11 cellular contexts compared by ENCODE assay signal in genomic region chr2:105798595-105798994, GRCh38. TPM values are rescaled to one million over a fixed set of nuclear protein-coding genes. Genes with fewer than 3 reads are reported as not detected.
A peak's percentile ranks its signal among the peaks of the same experiment; 100 is the strongest.
DNase-seq lines count a peak whose midpoint lies in the region; ATAC-seq and TF ChIP-seq lines count a peak whose summit lies in the region.
"Had no signal": no experiment of that assay in that cellular context is flagged by ENCODE, and none has a peak within 500 bp of the region (broad histone marks: within the 10 kb centered on the region; RNA-seq: fewer than 3 reads in every experiment).

No MANE protein-coding gene starts in this region.

- peak; percentile 27 for ATAC-seq in GM21529 (IDR thresholded peaks at IDR 0.05; ENCODE audit: unreplicated experiment)
- no peak for ATAC-seq in foreskin keratinocyte
- no peak for ATAC-seq in GM18519 (IDR thresholded peaks at IDR 0.05; ENCODE audit: low FRiP score, unreplicated experiment)
- ATAC-seq in GM19467 (IDR thresholded peaks at IDR 0.05; ENCODE audit: unreplicated experiment), result no peak
- ATAC-seq: heart right ventricle had no signal

- H3K27me3 ChIP-seq in Peyer's patch (no peaks in the 10 kb centered on the region), foreskin keratinocyte (no peaks in the 10 kb centered on the region)
- H3K27me3 ChIP-seq: heart right ventricle had no signal

- no peaks in the 10 kb centered on the region for H3K9me3 ChIP-seq in Peyer's patch
- H3K9me3 ChIP-seq: heart right ventricle had no signal

- TF ChIP-seq CTCF in CD14-positive monocyte (IDR thresholded peaks at IDR 0.05), result no peak
- no peak for TF ChIP-seq CTCF in Peyer's patch (IDR thresholded peaks at IDR 0.05)
- no peak for TF ChIP-seq CTCF in foreskin keratinocyte (conservative IDR thresholded peaks at IDR 0.05)
- no peak for TF ChIP-seq CTCF in GM10266 (IDR thresholded peaks at IDR 0.05; ENCODE audit: control insufficient read depth, insufficient read depth, low read depth, missing control alignments)

- H3K27ac ChIP-seq in Peyer's patch (peak overlapping the region; percentile 56 to 86 (median 72)), foreskin keratinocyte (peak overlapping the region; percentile 59)

- H3K27ac Mint-ChIP-seq in CD14-positive monocyte, result peak overlapping the region in 5 of 7 donors; percentile 5 to 98 (median 64)

- TF ChIP-seq POLR2A in Peyer's patch (IDR thresholded peaks at IDR 0.05), result no peak

- H3K36me3 Mint-ChIP-seq in CD14-positive monocyte, result peaks cover 9 to 11% of the 10 kb centered on the region in 2 donors

- H3K4me1 ChIP-seq in Peyer's patch (peaks cover 6 to 90% (median 43%) of the 10 kb centered on the region in 4 donors), foreskin keratinocyte (peaks cover 48% of the 10 kb centered on the region)

- H3K4me3 Mint-ChIP-seq in CD14-positive monocyte, result no peak overlapping the region

- H3K27me3 Mint-ChIP-seq in CD14-positive monocyte (ENCODE audit: low read depth in 3 of 3), result no peaks in the 10 kb centered on the region
- H3K27me3 Mint-ChIP-seq: brain had no signal

- no peaks in the 10 kb centered on the region for H3K36me3 ChIP-seq in Peyer's patch
- H3K36me3 ChIP-seq: heart right ventricle had no signal

- H3K9me3 Mint-ChIP-seq in CD14-positive monocyte, result peaks cover 0 to 2% (median 0%) of the 10 kb centered on the region in 7 donors

- H3K4me1 Mint-ChIP-seq in CD14-positive monocyte, result peaks cover 87% of the 10 kb centered on the region

- H3K4me3 ChIP-seq in Peyer's patch, result no peak overlapping the region
- H3K4me3 ChIP-seq: heart right ventricle had no signal

- DNase-seq in CD14-positive monocyte (ENCODE audit: low spot score) (no peak), Peyer's patch (peak in 2 of 3 donors; percentile 57 to 80), foreskin keratinocyte (no peak), GM10266 (ENCODE audit: extremely low spot score) (no peak), NCI-H446 treated with DMSO at 0.1 percent for 48 hours (lab: John Stamatoyannopoulos, UW) (no peak)
- DNase-seq: COR-L47, heart right ventricle had no signal

- intact Hi-C loops in CD14-positive monocyte (cut with micrococcal nuclease), result loop anchor here in 1 of 2 donors (5.0 kb wide), 1 partner anchor 56 kb away; the partner anchor contains the start of gene NCK2

RNA-seq across cellular contexts. Expression of gene NCK2, which starts 53.9 kb away (rescaled TPM):
- polyA plus RNA-seq in CD14-positive monocyte (1 to 10 TPM; 2.5 to 7.6 TPM), foreskin keratinocyte (32.0 and 44.1 TPM in 2 replicates)
- total RNA-seq in Peyer's patch (10 to 100 TPM; 58.6 to 94.5 (median 85.8) TPM), foreskin keratinocyte (46.0 and 66.3 TPM in 2 replicates)

Comparison
In these comparisons a context has a peak if more than half of its experiments do, and no peak if none do; other contexts are left out.
1. DNase-seq: peak in Peyer's patch (2 of 3); none in CD14-positive monocyte (single experiment), foreskin keratinocyte (0 of 2), GM10266 (single experiment) and NCI-H446 treated with DMSO at 0.1 percent for 48 hours (single experiment).